In the genomic region with DNA sequence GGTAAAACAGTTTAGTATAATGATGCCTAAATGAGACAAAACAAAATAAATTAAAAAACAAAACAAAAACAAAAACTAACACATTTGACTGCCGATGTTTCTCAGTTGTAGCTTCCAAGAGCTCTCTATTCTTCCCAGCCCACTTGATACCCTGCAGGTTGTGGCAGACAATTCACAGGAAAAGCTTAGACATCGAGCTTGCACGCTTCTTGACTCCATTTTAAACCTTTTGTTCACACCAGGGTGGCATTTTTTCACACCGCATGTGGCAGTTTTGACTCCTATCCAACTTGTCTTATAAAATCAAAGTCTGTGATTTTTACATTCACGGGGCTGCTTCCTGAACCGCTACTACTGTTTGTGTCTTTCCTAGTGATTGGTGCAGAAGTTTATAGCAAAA, we compare ENCODE assay signal across 1 cellular context.
TF ChIP-seq lines count a peak whose summit lies in the region.

No MANE protein-coding gene starts in this region.

TF ChIP-seq in H1, 55 proteins besides CTCF, POLR2A, EP300 and RAD21 (continued from another document):
- TF ChIP-seq ASH2L (IDR thresholded peaks at IDR 0.05; ENCODE audit: low read length) (no peak), JUN (IDR thresholded peaks at IDR 0.05; ENCODE audit: low read depth, low read length) (no peak), HDAC2 (IDR thresholded peaks at IDR 0.05; ENCODE audit: borderline replicate concordance in 1 of 2, low read depth in 2 of 2, low read length in 2 of 2) (no peak), SP1 (IDR thresholded peaks at IDR 0.05; ENCODE audit: low read depth, low read length) (no peak), SP4 (IDR thresholded peaks at IDR 0.05; ENCODE audit: low read length) (no peak), NANOG (IDR thresholded peaks at IDR 0.05; ENCODE audit: insufficient read depth, low read depth, low read length, poor library complexity, severe bottlenecking) (no peak), SUZ12 (IDR thresholded peaks at IDR 0.05; ENCODE audit: low read length) (no peak), RXRA (IDR thresholded peaks at IDR 0.05; ENCODE audit: insufficient read depth, low read depth, low read length) (no peak), RFX5 (IDR thresholded peaks at IDR 0.05; ENCODE audit: borderline replicate concordance, low read depth, low read length) (no peak), MAFK (IDR thresholded peaks at IDR 0.05; ENCODE audit: low read depth, low read length) (no peak), TCF12 (IDR thresholded peaks at IDR 0.05; ENCODE audit: low read depth, low read length) (no peak), EGR1 (IDR thresholded peaks at IDR 0.05; ENCODE audit: borderline replicate concordance, low read depth, low read length) (no peak), CTBP2 (IDR thresholded peaks at IDR 0.05; ENCODE audit: borderline replicate concordance, insufficient read depth, insufficient read length, low read length) (no peak), POU5F1 (IDR thresholded peaks at IDR 0.05; ENCODE audit: low read depth, low read length) (no peak), SIX5 (IDR thresholded peaks at IDR 0.05; ENCODE audit: low read depth, low read length) (no peak), SIRT6 (IDR thresholded peaks at IDR 0.05; ENCODE audit: low read length) (no peak)
- TF ChIP-seq, protein P1, sequence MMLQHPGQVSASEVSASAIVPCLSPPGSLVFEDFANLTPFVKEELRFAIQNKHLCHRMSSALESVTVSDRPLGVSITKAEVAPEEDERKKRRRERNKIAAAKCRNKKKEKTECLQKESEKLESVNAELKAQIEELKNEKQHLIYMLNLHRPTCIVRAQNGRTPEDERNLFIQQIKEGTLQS (IDR thresholded peaks at IDR 0.05; ENCODE audit: insufficient read depth, low read depth, low read length), result no peak
